ENCODE assay signal across 29 cellular contexts in the genomic region with DNA sequence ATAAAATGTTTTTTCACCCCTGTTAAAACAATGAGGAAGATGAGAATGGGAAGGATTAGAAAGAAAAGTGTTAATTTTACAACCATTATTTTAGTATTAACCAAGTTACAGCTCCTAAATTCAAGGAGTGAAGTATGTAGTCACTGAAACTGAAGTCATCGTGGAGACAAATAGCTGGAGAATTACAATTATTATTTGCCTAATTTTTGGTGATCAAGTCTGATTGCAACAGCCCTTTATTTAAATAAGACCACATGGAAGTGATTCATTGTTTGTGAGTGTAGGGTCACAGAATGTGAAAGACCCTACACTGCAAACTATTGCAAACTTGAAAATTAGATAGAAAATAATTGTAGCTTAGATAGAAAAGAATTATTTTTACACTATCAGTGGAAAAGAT.
"Had no signal": no experiment of that assay in that cellular context is flagged by ENCODE, and none has a peak within 500 bp of the region (broad histone marks: within the 10 kb centered on the region; RNA-seq: fewer than 3 reads in every experiment).

No MANE protein-coding gene starts in this region.

- H3K4me3 Mint-ChIP-seq: activated CD4-positive, alpha-beta memory T cell treated with anti-CD3 and anti-CD28 coated beads for 36 hours; activated T-cell treated with anti-CD3 and anti-CD28 coated beads, Interleukin-2, amount 50 U/mL, for 4 hours; activated T-helper 17 cell treated with anti-CD3 and anti-CD28 coated beads, Interleukin-2, amount 50 U/mL, for 72 hours; naive B cell; neural crest cell; stimulated activated naive B cell treated with anti-CD40 and anti-IgM and Interleukin-4, amounts not matched to agents 10 μg/mL and 1 μg/mL and 100 μg/mL, for 72 hours; T-helper 2 cell treated with Interferon-gamma antibody and Interleukin-4, amounts not matched to agents 5 μg/mL and 100 μg/mL, for 36 hours had no signal

- H3K27ac Mint-ChIP-seq: activated CD4-positive, alpha-beta memory T cell treated with anti-CD3 and anti-CD28 coated beads for 36 hours; activated naive CD4-positive, alpha-beta T cell treated with anti-CD3 and anti-CD28 coated beads, Interleukin-2, amount 50 U/mL, for 72 hours; activated T-helper 17 cell treated with anti-CD3 and anti-CD28 coated beads, Interleukin-2, amount 50 U/mL, for 72 hours; naive B cell; stimulated activated naive B cell treated with anti-CD40 and anti-IgM and Interleukin-4, amounts not matched to agents 10 μg/mL and 1 μg/mL and 100 μg/mL, for 72 hours; T-helper 2 cell treated with Interferon-gamma antibody and Interleukin-4, amounts not matched to agents 5 μg/mL and 100 μg/mL, for 36 hours had no signal

- H3K27me3 Mint-ChIP-seq: activated CD4-positive, alpha-beta memory T cell treated with anti-CD3 and anti-CD28 coated beads for 36 hours; activated T-helper 17 cell treated with anti-CD3 and anti-CD28 coated beads, Interleukin-2, amount 50 U/mL, for 72 hours; naive B cell; stimulated activated naive B cell treated with anti-CD40 and anti-IgM and Interleukin-4, amounts not matched to agents 10 μg/mL and 1 μg/mL and 100 μg/mL, for 72 hours had no signal

- H3K4me1 Mint-ChIP-seq: activated T-helper 17 cell treated with anti-CD3 and anti-CD28 coated beads, Interleukin-2, amount 50 U/mL, for 72 hours; naive B cell; neural crest cell; stimulated activated naive B cell treated with anti-CD40 and anti-IgM and Interleukin-4, amounts not matched to agents 10 μg/mL and 1 μg/mL and 100 μg/mL, for 72 hours had no signal

- H3K9me3 ChIP-seq: colonic mucosa, heart left ventricle, pancreas, prostate gland, stomach, thyroid gland, upper lobe of right lung had no signal

- H3K4me1 ChIP-seq: colonic mucosa, foreskin keratinocyte, heart left ventricle, pancreas, prostate gland, thyroid gland, upper lobe of right lung had no signal

- H3K36me3 ChIP-seq: colonic mucosa, heart left ventricle, pancreas, prostate gland, stomach, thyroid gland, upper lobe of right lung had no signal

- H3K9me3 Mint-ChIP-seq: activated CD4-positive, alpha-beta memory T cell treated with anti-CD3 and anti-CD28 coated beads for 36 hours; activated naive CD4-positive, alpha-beta T cell treated with anti-CD3 and anti-CD28 coated beads, Interleukin-2, amount 50 U/mL, for 72 hours; activated T-cell treated with anti-CD3 and anti-CD28 coated beads, Interleukin-2, amount 50 U/mL, for 4 hours; activated T-helper 17 cell treated with anti-CD3 and anti-CD28 coated beads, Interleukin-2, amount 50 U/mL, for 72 hours; neural crest cell; T-helper 2 cell treated with Interferon-gamma antibody and Interleukin-4, amounts not matched to agents 5 μg/mL and 100 μg/mL, for 36 hours had no signal

- H3K27me3 ChIP-seq: colonic mucosa, foreskin keratinocyte, heart left ventricle, pancreas, stomach, thyroid gland, upper lobe of right lung had no signal

- DNase-seq: activated CD4-positive, alpha-beta memory T cell treated with anti-CD3 and anti-CD28 coated beads for 36 hours; activated CD4-positive, alpha-beta T cell treated with anti-CD3 and anti-CD28 coated beads for 4 hours; activated CD4-positive, CD25-positive, alpha-beta regulatory T cell; activated CD8-positive, alpha-beta memory T cell treated with anti-CD3 and anti-CD28 coated beads, Interleukin-2, amount 50 U/mL, for 48 hours; activated naive CD4-positive, alpha-beta T cell; activated T-cell treated with anti-CD3 and anti-CD28 coated beads, Interleukin-2, amount 50 U/mL, for 4 hours; anterior cingulate cortex; colonic mucosa; effector CD8-positive, alpha-beta T cell; erythroblast; foreskin keratinocyte; heart left ventricle; naive B cell; nucleus accumbens; pancreas; stimulated activated CD4-positive, alpha-beta T cell treated with anti-CD3 and anti-CD28 coated beads, Interleukin-15, amount 100 ng/mL, for 24 hours; stimulated activated CD4-positive, alpha-beta T cell treated with anti-CD3 and anti-CD28 coated beads, Interleukin-2, amount 100 ng/mL, for 24 hours; stimulated activated naive B cell treated with anti-CD40 and anti-IgM and Interleukin-4, amounts not matched to agents 10 μg/mL and 1 μg/mL and 100 μg/mL, for 72 hours; stomach; T-helper 1 cell; thyroid gland; upper lobe of right lung had no signal

- H3K36me3 Mint-ChIP-seq: activated CD4-positive, alpha-beta memory T cell treated with anti-CD3 and anti-CD28 coated beads for 36 hours; activated naive CD4-positive, alpha-beta T cell treated with anti-CD3 and anti-CD28 coated beads, Interleukin-2, amount 50 U/mL, for 72 hours; naive B cell; stimulated activated naive B cell treated with anti-CD40 and anti-IgM and Interleukin-4, amounts not matched to agents 10 μg/mL and 1 μg/mL and 100 μg/mL, for 72 hours had no signal

- H3K27ac ChIP-seq: colonic mucosa, foreskin keratinocyte, heart left ventricle, pancreas, prostate gland, stomach, thyroid gland, upper lobe of right lung had no signal

- ATAC-seq: activated naive CD4-positive, alpha-beta T cell treated with anti-CD3 and anti-CD28 coated beads, Interleukin-2, amount 50 U/mL, for 72 hours; activated T-cell treated with anti-CD3 and anti-CD28 coated beads, Interleukin-2, amount 50 U/mL, for 4 hours; activated T-helper 17 cell treated with anti-CD3 and anti-CD28 coated beads, Interleukin-2, amount 50 U/mL, for 72 hours; foreskin keratinocyte; heart left ventricle; pancreas; sciatic nerve; stimulated activated naive B cell treated with anti-CD40 and anti-IgM and Interleukin-4, amounts not matched to agents 10 μg/mL and 1 μg/mL and 100 μg/mL, for 72 hours; upper lobe of right lung had no signal

- H3K4me3 ChIP-seq: colonic mucosa, heart left ventricle, lung, pancreas, prostate gland, stomach, thyroid gland, upper lobe of right lung had no signal
